ENCODE assay signal across 20 cellular contexts in the genomic region with DNA sequence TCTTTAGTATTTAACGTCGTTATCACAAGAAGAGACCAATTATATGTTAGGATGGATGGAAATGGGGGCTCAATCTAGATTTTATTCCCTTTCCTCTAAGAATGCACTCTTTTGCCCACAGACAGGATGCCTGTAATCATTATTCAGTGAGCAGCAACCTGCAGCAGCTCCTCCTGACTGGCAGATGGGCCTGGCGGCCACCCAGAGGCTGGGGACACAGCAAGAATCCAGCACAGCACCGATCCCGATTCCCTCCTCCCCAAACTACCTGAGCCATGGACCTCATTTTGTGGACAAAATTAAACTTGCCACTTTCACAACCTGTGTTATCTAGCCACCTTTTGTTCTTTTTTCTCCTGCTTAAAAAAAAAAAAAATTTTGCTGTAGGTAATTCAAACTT.
DNase-seq lines count a peak whose midpoint lies in the region; ATAC-seq and TF ChIP-seq lines count a peak whose summit lies in the region.
"Had no signal": no experiment of that assay in that cellular context is flagged by ENCODE, and none has a peak within 500 bp of the region (broad histone marks: within the 10 kb centered on the region; RNA-seq: fewer than 3 reads in every experiment).

No MANE protein-coding gene starts in this region.

- no peak for DNase-seq in activated CD8-positive, alpha-beta T cell treated with anti-CD3 and anti-CD28 coated beads for 36 hours
- no peak for DNase-seq in activated CD8-positive, alpha-beta T cell treated with anti-CD3 and anti-CD28 coated beads, Interleukin-2, amount 10 ng/mL, durations not matched to agents 7 days and 5 days
- DNase-seq in T-helper 17 cell (no peak), glutamatergic neuron (peak; percentile 57), stomach (no peak), NK-92 (lab: John Stamatoyannopoulos, UW; ENCODE audit: unreplicated experiment) (no peak)
- DNase-seq: activated CD4-positive, alpha-beta T cell treated with anti-CD3 and anti-CD28 coated beads, Interleukin-2, amount 50 U/mL, for 48 hours; activated naive CD8-positive, alpha-beta T cell treated with anti-CD3 and anti-CD28 coated beads, Interleukin-2, amount 10 ng/mL, durations not matched to agents 7 days and 5 days; colonic mucosa; DMS53; NCI-H226; ovary; Peyer's patch; T-helper 2 cell; upper lobe of right lung had no signal

- peaks cover 74% of the 10 kb centered on the region for H3K4me1 Mint-ChIP-seq in activated CD8-positive, alpha-beta T cell treated with anti-CD3 and anti-CD28 coated beads for 36 hours (ENCODE audit: low read depth)
- H3K4me1 Mint-ChIP-seq in activated CD8-positive, alpha-beta T cell treated with anti-CD3 and anti-CD28 coated beads, Interleukin-2, amount 10 ng/mL, durations not matched to agents 7 days and 5 days (ENCODE audit: low read depth): peaks cover 74% of the 10 kb centered on the region
- H3K4me1 Mint-ChIP-seq in T-helper 17 cell (peaks cover 47% of the 10 kb centered on the region), glutamatergic neuron (ENCODE audit: low read depth, unreplicated experiment) (peaks cover 39% of the 10 kb centered on the region)

- WGBS in stomach, 5 donors: 55 to 83% (median 68%) methylated on average over 5 of the region's 5 CpGs

- peaks cover 72% of the 10 kb centered on the region for H3K36me3 Mint-ChIP-seq in activated CD8-positive, alpha-beta T cell treated with anti-CD3 and anti-CD28 coated beads for 36 hours (ENCODE audit: low read depth)
- H3K36me3 Mint-ChIP-seq in activated CD8-positive, alpha-beta T cell treated with anti-CD3 and anti-CD28 coated beads, Interleukin-2, amount 10 ng/mL, durations not matched to agents 7 days and 5 days (ENCODE audit: low read depth): peaks cover 58% of the 10 kb centered on the region
- H3K36me3 Mint-ChIP-seq in T-helper 17 cell (ENCODE audit: low read depth) (peaks cover 2% of the 10 kb centered on the region), glutamatergic neuron (ENCODE audit: unreplicated experiment) (no peaks in the 10 kb centered on the region)

- intact Hi-C loops in activated CD8-positive, alpha-beta T cell treated with anti-CD3 and anti-CD28 coated beads for 36 hours (cut with micrococcal nuclease): no loop called here
- intact Hi-C loops in stomach (cut with DNase I; ENCODE audit: low total_unique reads): no loop called here

- H3K4me3 ChIP-seq in stomach: no peak overlapping the region
- H3K4me3 ChIP-seq: colonic mucosa, ovary, Peyer's patch, upper lobe of right lung had no signal

- H3K9me3 ChIP-seq in T-helper 17 cell (ENCODE audit: control insufficient read depth, low read length, poor library complexity, severe bottlenecking) (no peaks in the 10 kb centered on the region), stomach (no peaks in the 10 kb centered on the region)
- H3K9me3 ChIP-seq: colonic mucosa, ovary, Peyer's patch, upper lobe of right lung had no signal

- H3K27me3 Mint-ChIP-seq in activated CD8-positive, alpha-beta T cell treated with anti-CD3 and anti-CD28 coated beads for 36 hours: no peaks in the 10 kb centered on the region
- H3K27me3 Mint-ChIP-seq in activated CD8-positive, alpha-beta T cell treated with anti-CD3 and anti-CD28 coated beads, Interleukin-2, amount 10 ng/mL, durations not matched to agents 7 days and 5 days (ENCODE audit: low read depth): no peaks in the 10 kb centered on the region
- H3K27me3 Mint-ChIP-seq in T-helper 17 cell (no peaks in the 10 kb centered on the region), glutamatergic neuron (ENCODE audit: unreplicated experiment) (peaks cover 2% of the 10 kb centered on the region)
- H3K27me3 Mint-ChIP-seq: activated naive CD8-positive, alpha-beta T cell treated with anti-CD3 and anti-CD28 coated beads, Interleukin-2, amount 10 ng/mL, durations not matched to agents 7 days and 5 days; memory B cell had no signal

- H3K27ac Mint-ChIP-seq in activated CD8-positive, alpha-beta T cell treated with anti-CD3 and anti-CD28 coated beads for 36 hours: peak overlapping the region; percentile 87
- no peak overlapping the region for H3K27ac Mint-ChIP-seq in activated CD8-positive, alpha-beta T cell treated with anti-CD3 and anti-CD28 coated beads, Interleukin-2, amount 10 ng/mL, durations not matched to agents 7 days and 5 days
- peak overlapping the region; percentile 94 for H3K27ac Mint-ChIP-seq in T-helper 17 cell
- no peak overlapping the region for H3K27ac Mint-ChIP-seq in glutamatergic neuron (ENCODE audit: unreplicated experiment)

- no peak for ATAC-seq in activated CD8-positive, alpha-beta T cell treated with anti-CD3 and anti-CD28 coated beads for 36 hours
- ATAC-seq in activated CD8-positive, alpha-beta T cell treated with anti-CD3 and anti-CD28 coated beads, Interleukin-2, amount 10 ng/mL, durations not matched to agents 7 days and 5 days: no peak
- ATAC-seq in T-helper 17 cell: no peak
- no peak for ATAC-seq in GM19455 (IDR thresholded peaks at IDR 0.05; ENCODE audit: unreplicated experiment)
- no peak for ATAC-seq in GM21360 (IDR thresholded peaks at IDR 0.05; ENCODE audit: unreplicated experiment)
- ATAC-seq: esophagus mucosa, upper lobe of right lung had no signal

- TF ChIP-seq EP300 in stomach (IDR thresholded peaks at IDR 0.05): no peak

- CTCF ChIA-PET in activated CD8-positive, alpha-beta T cell treated with anti-CD3 and anti-CD28 coated beads for 36 hours (lab: Charles Lee): no interaction called here
- CTCF ChIA-PET in activated CD8-positive, alpha-beta T cell treated with anti-CD3 and anti-CD28 coated beads, Interleukin-2, amount 10 ng/mL, durations not matched to agents 7 days and 5 days (lab: Charles Lee): no interaction called here

- H3K27ac ChIP-seq in stomach: peak overlapping the region in 3 of 5 donors; percentile 38 to 74 (median 70)
- H3K27ac ChIP-seq: colonic mucosa, HL-60, ovary had no signal

- no peak for TF ChIP-seq POLR2A in stomach (IDR thresholded peaks at IDR 0.05)

- POLR2A ChIA-PET in activated CD8-positive, alpha-beta T cell treated with anti-CD3 and anti-CD28 coated beads for 36 hours (lab: Charles Lee): interaction anchor here (0.7 to 1.3 kb wide), 2 partner anchors 51 to 73 kb away, joined by 3 read pairs; no protein-coding TSS in a partner anchor
- POLR2A ChIA-PET in activated CD8-positive, alpha-beta T cell treated with anti-CD3 and anti-CD28 coated beads, Interleukin-2, amount 10 ng/mL, durations not matched to agents 7 days and 5 days (lab: Charles Lee): interaction anchor here (0.8 to 2.1 kb wide), 3 partner anchors 9 to 48 kb away, joined by 3 to 6 read pairs (median 5); no protein-coding TSS in a partner anchor

- H3K9me3 Mint-ChIP-seq in activated CD8-positive, alpha-beta T cell treated with anti-CD3 and anti-CD28 coated beads for 36 hours: no peaks in the 10 kb centered on the region
- no peaks in the 10 kb centered on the region for H3K9me3 Mint-ChIP-seq in activated CD8-positive, alpha-beta T cell treated with anti-CD3 and anti-CD28 coated beads, Interleukin-2, amount 10 ng/mL, durations not matched to agents 7 days and 5 days (ENCODE audit: insufficient read depth)
- H3K9me3 Mint-ChIP-seq in glutamatergic neuron (ENCODE audit: unreplicated experiment): peaks cover 8% of the 10 kb centered on the region
- H3K9me3 Mint-ChIP-seq: activated naive CD8-positive, alpha-beta T cell treated with anti-CD3 and anti-CD28 coated beads, Interleukin-2, amount 10 ng/mL, durations not matched to agents 7 days and 5 days; memory B cell had no signal

- peaks cover 0 to 5% (median 0%) of the 10 kb centered on the region in 4 donors for H3K36me3 ChIP-seq in stomach
- H3K36me3 ChIP-seq: colonic mucosa, ovary, Peyer's patch, upper lobe of right lung had no signal

- no peak for TF ChIP-seq CTCF in activated CD8-positive, alpha-beta T cell treated with anti-CD3 and anti-CD28 coated beads for 36 hours (IDR thresholded peaks at IDR 0.05)
- TF ChIP-seq CTCF in glutamatergic neuron (IDR thresholded peaks at IDR 0.05; ENCODE audit: partially characterized antibody, unreplicated experiment): no peak
- TF ChIP-seq CTCF in stomach (IDR thresholded peaks at IDR 0.05): no peak

- H3K4me3 Mint-ChIP-seq in activated CD8-positive, alpha-beta T cell treated with anti-CD3 and anti-CD28 coated beads for 36 hours: no peak overlapping the region
- no peak overlapping the region for H3K4me3 Mint-ChIP-seq in activated CD8-positive, alpha-beta T cell treated with anti-CD3 and anti-CD28 coated beads, Interleukin-2, amount 10 ng/mL, durations not matched to agents 7 days and 5 days
- H3K4me3 Mint-ChIP-seq in T-helper 17 cell (no peak overlapping the region), glutamatergic neuron (ENCODE audit: unreplicated experiment) (no peak overlapping the region)
- H3K4me3 Mint-ChIP-seq: activated naive CD8-positive, alpha-beta T cell treated with anti-CD3 and anti-CD28 coated beads, Interleukin-2, amount 10 ng/mL, durations not matched to agents 7 days and 5 days; memory B cell had no signal

- H3K4me1 ChIP-seq in stomach: peaks cover 30 to 70% (median 49%) of the 10 kb centered on the region in 4 donors
- H3K4me1 ChIP-seq: colonic mucosa had no signal

- no peaks in the 10 kb centered on the region for H3K27me3 ChIP-seq in stomach
- H3K27me3 ChIP-seq: colonic mucosa, ovary, Peyer's patch, upper lobe of right lung had no signal

Comparison
In these comparisons a context has a peak if more than half of its experiments do, and no peak if none do; other contexts are left out.
1. H3K27ac Mint-ChIP-seq: peak in activated CD8-positive, alpha-beta T cell treated with anti-CD3 and anti-CD28 coated beads for 36 hours (single experiment) and T-helper 17 cell (single experiment); none in activated CD8-positive, alpha-beta T cell treated with anti-CD3 and anti-CD28 coated beads, Interleukin-2, amount 10 ng/mL, durations not matched to agents 7 days and 5 days (single experiment) and glutamatergic neuron (single experiment).